In the genomic region with DNA sequence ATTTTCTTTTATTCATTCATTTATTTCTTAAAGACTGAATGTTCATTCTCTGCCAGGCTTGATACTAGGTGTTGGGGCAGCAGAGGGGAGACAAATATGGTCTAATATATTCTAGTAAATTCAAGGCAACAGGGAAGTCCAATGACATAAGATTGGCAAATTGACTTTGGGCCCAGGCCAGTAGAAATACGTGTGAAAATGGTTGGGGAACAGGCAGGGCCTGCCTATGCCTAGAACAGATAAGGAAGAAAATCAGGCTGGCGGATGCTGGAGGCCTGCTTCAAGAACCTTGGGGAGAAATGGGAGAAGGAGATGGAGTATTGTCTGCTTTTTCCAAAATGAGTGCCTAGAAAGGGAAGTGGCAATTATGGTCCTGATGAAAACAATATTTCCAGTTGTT, we compare ENCODE assay signal across 24 cellular contexts.
"Had no signal": no experiment of that assay in that cellular context is flagged by ENCODE, and none has a peak within 500 bp of the region (broad histone marks: within the 10 kb centered on the region; RNA-seq: fewer than 3 reads in every experiment).

No MANE protein-coding gene starts in this region.

- H3K4me3 Mint-ChIP-seq: IgD-negative memory B cell had no signal

- FAIRE-seq: K562, RCC 7860 had no signal

- H3K9me3 Mint-ChIP-seq: IgD-negative memory B cell had no signal

- H3K27ac Mint-ChIP-seq: IgD-negative memory B cell had no signal

- H3K27ac ChIP-seq: HL-60, KMS-11, SJSA1, SK-N-MC had no signal

- H3K36me3 ChIP-seq: SJSA1 had no signal

- H3K4me3 ChIP-seq: K562, SJSA1, SK-N-MC had no signal

- H3K27me3 ChIP-seq: SJSA1 had no signal

- ATAC-seq: K562 had no signal

- H3K9me3 ChIP-seq: SJSA1 had no signal

- DNase-seq: Kasumi-1, MM.1S, NCI-H1092 treated with DMSO at 0.1 percent for 48 hours, NCI-H1436, NCI-H187, NCI-H2029, NCI-H2081 treated with DMSO at 0.1 percent for 48 hours, NCI-H2171, NCI-H226, NCI-H446, NCI-H510A, NCI-H524 treated with DMSO at 0.1 percent for 48 hours, NCI-H69, NCI-H774, Right ventricle myocardium superior, RPMI8226, SIG-M5 had no signal
